ENCODE assay signal across 8 cellular contexts in genomic region chr1:109214695-109215623, GRCh38. TPM values are rescaled to one million over a fixed set of nuclear protein-coding genes. Genes with fewer than 3 reads are reported as not detected.
DNase-seq lines count a peak whose midpoint lies in the region; ATAC-seq and TF ChIP-seq lines count a peak whose summit lies in the region.

No MANE protein-coding gene starts in this region.

- peaks cover 43% of the 10 kb centered on the region for H3K36me3 ChIP-seq in mesodermal cell (ENCODE audit: control insufficient read depth, insufficient read depth, low read length)

- no peaks in the 10 kb centered on the region for H3K9me3 Mint-ChIP-seq in activated CD4-positive, alpha-beta T cell treated with anti-CD3 and anti-CD28 coated beads, Interleukin-2, amount 10 ng/mL, durations not matched to agents 24 days and 14 days
- no peaks in the 10 kb centered on the region for H3K9me3 Mint-ChIP-seq in effector memory CD8-positive, alpha-beta T cell

- intact Hi-C loops in activated CD4-positive, alpha-beta T cell treated with anti-CD3 and anti-CD28 coated beads, Interleukin-2, amount 10 ng/mL, durations not matched to agents 24 days and 14 days (cut with micrococcal nuclease) = loop anchor here (5.0 kb wide), 3 partner anchors 98 to 173 kb away; partner anchors contain the start of genes TMEM167B and WDR47

- no peaks in the 10 kb centered on the region for H3K27me3 Mint-ChIP-seq in activated CD4-positive, alpha-beta T cell treated with anti-CD3 and anti-CD28 coated beads, Interleukin-2, amount 10 ng/mL, durations not matched to agents 24 days and 14 days
- peaks cover 0 to under 1% of the 10 kb centered on the region in 2 donors for H3K27me3 Mint-ChIP-seq in effector memory CD8-positive, alpha-beta T cell

- no peaks in the 10 kb centered on the region for H3K4me1 ChIP-seq in mesodermal cell (ENCODE audit: control insufficient read depth, insufficient read depth, low read length, poor library complexity, severe bottlenecking)

- no peak for TF ChIP-seq CTCF in AG09319 (IDR thresholded peaks at IDR 0.05; ENCODE audit: low read depth, low read length)

- peaks cover 40% of the 10 kb centered on the region for H3K36me3 Mint-ChIP-seq in activated CD4-positive, alpha-beta T cell treated with anti-CD3 and anti-CD28 coated beads, Interleukin-2, amount 10 ng/mL, durations not matched to agents 24 days and 14 days (ENCODE audit: low read depth)
- H3K36me3 Mint-ChIP-seq in effector memory CD8-positive, alpha-beta T cell (ENCODE audit: insufficient read depth) = peaks cover 26% of the 10 kb centered on the region

- H3K27ac ChIP-seq in mesodermal cell (ENCODE audit: low read depth, low read length, severe bottlenecking) = peak overlapping the region; percentile 97

- peak; percentile 25 for ATAC-seq in GM21717 (IDR thresholded peaks at IDR 0.05; ENCODE audit: unreplicated experiment)
- ATAC-seq in effector memory CD8-positive, alpha-beta T cell (replicated peaks) = no peak
- no peak for ATAC-seq in HG02642 (IDR thresholded peaks at IDR 0.05; ENCODE audit: poor library complexity, unreplicated experiment)

- peak overlapping the region; percentile 86 for H3K4me3 ChIP-seq in mesodermal cell (ENCODE audit: extremely low read depth, insufficient read depth, low read length, poor library complexity, severe bottlenecking)

- WGBS in mesodermal cell (ENCODE audit: insufficient coverage in 2 of 2), 2 experiments = 24 to 26% methylated on average over 10 of the region's 13 CpGs

- peak overlapping the region; percentile 99 for H3K4me3 Mint-ChIP-seq in activated CD4-positive, alpha-beta T cell treated with anti-CD3 and anti-CD28 coated beads, Interleukin-2, amount 10 ng/mL, durations not matched to agents 24 days and 14 days
- H3K4me3 Mint-ChIP-seq in effector memory CD8-positive, alpha-beta T cell = peak overlapping the region; percentile 100

- peak overlapping the region; percentile 96 for H3K27ac Mint-ChIP-seq in activated CD4-positive, alpha-beta T cell treated with anti-CD3 and anti-CD28 coated beads, Interleukin-2, amount 10 ng/mL, durations not matched to agents 24 days and 14 days
- peak overlapping the region; percentile 95 to 97 for H3K27ac Mint-ChIP-seq in effector memory CD8-positive, alpha-beta T cell

- no peaks in the 10 kb centered on the region for H3K9me3 ChIP-seq in mesodermal cell (ENCODE audit: control insufficient read depth, low read length)

- DNase-seq in AG09319 (ENCODE audit: extremely low read depth, low read depth) = peak; percentile 93
- DNase-seq in NCI-H2171 treated with DMSO at 0.1 percent for 48 hours (lab: John Stamatoyannopoulos, UW) = peak; percentile 90
- DNase-seq in activated CD4-positive, alpha-beta T cell treated with anti-CD3 and anti-CD28 coated beads, Interleukin-2, amount 10 ng/mL, durations not matched to agents 24 days and 14 days = peak; percentile 76
- DNase-seq in effector memory CD8-positive, alpha-beta T cell = no peak
- DNase-seq in stromal cell of bone marrow (ENCODE audit: low read depth) = peak; percentile 79

- H3K4me1 Mint-ChIP-seq in activated CD4-positive, alpha-beta T cell treated with anti-CD3 and anti-CD28 coated beads, Interleukin-2, amount 10 ng/mL, durations not matched to agents 24 days and 14 days = peaks cover 25% of the 10 kb centered on the region
- H3K4me1 Mint-ChIP-seq in effector memory CD8-positive, alpha-beta T cell (ENCODE audit: low read depth in 2 of 2) = peaks cover 36% of the 10 kb centered on the region in 2 donors

RNA-seq across cellular contexts. Expression of gene SARS1, which starts 1.2 kb away (rescaled TPM):
- total RNA-seq in activated CD4-positive, alpha-beta T cell treated with anti-CD3 and anti-CD28 coated beads, Interleukin-2, amount 10 ng/mL, durations not matched to agents 24 days and 14 days = 141 and 150 TPM in 2 replicates
- 201 TPM for polyA plus RNA-seq in mesodermal cell (2013, experiment 1 of 2)
- polyA plus RNA-seq in mesodermal cell (2013, experiment 2 of 2) = 192 TPM

RNA-seq across cellular contexts. Expression of gene CELSR2, which starts 34.4 kb away (rescaled TPM):
- 3.8 and 4.1 TPM in 2 replicates for total RNA-seq in activated CD4-positive, alpha-beta T cell treated with anti-CD3 and anti-CD28 coated beads, Interleukin-2, amount 10 ng/mL, durations not matched to agents 24 days and 14 days
- polyA plus RNA-seq in mesodermal cell (2013, experiment 1 of 2) = 14.0 TPM
- 9.2 TPM for polyA plus RNA-seq in mesodermal cell (2013, experiment 2 of 2)

Comparison
In these comparisons a context has a peak if more than half of its experiments do, and no peak if none do; other contexts are left out.
1. DNase-seq: peak in AG09319 (single experiment), NCI-H2171 treated with DMSO at 0.1 percent for 48 hours (single experiment), activated CD4-positive, alpha-beta T cell treated with anti-CD3 and anti-CD28 coated beads, Interleukin-2, amount 10 ng/mL, durations not matched to agents 24 days and 14 days (single experiment) and stromal cell of bone marrow (single experiment); none in effector memory CD8-positive, alpha-beta T cell (0 of 3).